ENCODE assay signal across 20 cellular contexts in the genomic region with DNA sequence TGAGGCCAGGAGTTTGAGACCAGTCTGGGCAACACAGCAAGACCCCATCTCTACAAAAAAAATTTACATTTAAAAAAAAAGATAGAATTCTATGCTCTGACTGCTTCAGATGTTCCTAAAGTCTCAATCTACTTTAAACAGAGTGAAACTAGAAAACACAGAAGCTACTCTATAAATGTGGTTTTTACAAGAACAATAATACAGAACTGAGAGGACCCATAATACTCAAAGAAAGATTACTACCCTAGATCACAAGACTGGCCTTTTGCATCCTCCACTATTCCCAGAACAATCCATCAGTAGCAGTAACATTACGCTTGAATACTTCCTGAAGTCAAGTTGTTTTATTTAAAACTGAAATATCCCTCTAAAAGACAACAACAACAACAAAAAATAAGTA.
DNase-seq lines count a peak whose midpoint lies in the region; ATAC-seq and FAIRE-seq lines count a peak whose summit lies in the region.
"Had no signal": no experiment of that assay in that cellular context is flagged by ENCODE, and none has a peak within 500 bp of the region (broad histone marks: within the 10 kb centered on the region; RNA-seq: fewer than 3 reads in every experiment).

No MANE protein-coding gene starts in this region.

- H3K27ac Mint-ChIP-seq in stimulated activated memory B cell treated with anti-CD40 and anti-IgM and Interleukin-4, amounts not matched to agents 10 μg/mL and 1 μg/mL and 100 μg/mL, for 72 hours: peak overlapping the region; percentile 45
- H3K27ac Mint-ChIP-seq: activated CD4-positive, alpha-beta T cell treated with anti-CD3 and anti-CD28 coated beads for 36 hours; activated naive CD8-positive, alpha-beta T cell treated with anti-CD3 and anti-CD28 coated beads for 36 hours had no signal

- no peak overlapping the region for H3K4me3 Mint-ChIP-seq in stimulated activated memory B cell treated with anti-CD40 and anti-IgM and Interleukin-4, amounts not matched to agents 10 μg/mL and 1 μg/mL and 100 μg/mL, for 72 hours
- H3K4me3 Mint-ChIP-seq: activated CD4-positive, alpha-beta T cell treated with anti-CD3 and anti-CD28 coated beads for 36 hours; activated naive CD8-positive, alpha-beta T cell treated with anti-CD3 and anti-CD28 coated beads for 36 hours; naive B cell had no signal

- DNase-seq in GM19239 (ENCODE audit: insufficient read length, low spot score): no peak
- DNase-seq in ureter (ENCODE audit: low spot score): no peak
- no peak for DNase-seq in cortex of kidney (lab: John Stamatoyannopoulos, UW)
- DNase-seq: activated CD4-positive, alpha-beta T cell treated with anti-CD3 and anti-CD28 coated beads for 36 hours; activated naive CD8-positive, alpha-beta T cell treated with anti-CD3 and anti-CD28 coated beads for 36 hours; AML-193; mesenchymal stem cell; naive B cell; NCI-H1417; NCI-H69; retina; SHP77; stimulated activated CD4-positive, alpha-beta T cell treated with anti-CD3 and anti-CD28 coated beads, Interleukin-4, amount 100 ng/mL, for 1 hour; stomach; trophoblast cell had no signal

- H3K27me3 Mint-ChIP-seq in stimulated activated memory B cell treated with anti-CD40 and anti-IgM and Interleukin-4, amounts not matched to agents 10 μg/mL and 1 μg/mL and 100 μg/mL, for 72 hours: no peaks in the 10 kb centered on the region
- H3K27me3 Mint-ChIP-seq: activated CD4-positive, alpha-beta T cell treated with anti-CD3 and anti-CD28 coated beads for 36 hours; activated naive CD8-positive, alpha-beta T cell treated with anti-CD3 and anti-CD28 coated beads for 36 hours; naive B cell had no signal

- H3K36me3 Mint-ChIP-seq in stimulated activated memory B cell treated with anti-CD40 and anti-IgM and Interleukin-4, amounts not matched to agents 10 μg/mL and 1 μg/mL and 100 μg/mL, for 72 hours: peaks cover 30% of the 10 kb centered on the region

- H3K4me1 Mint-ChIP-seq in stimulated activated memory B cell treated with anti-CD40 and anti-IgM and Interleukin-4, amounts not matched to agents 10 μg/mL and 1 μg/mL and 100 μg/mL, for 72 hours: peaks cover 44% of the 10 kb centered on the region

- peak; percentile 35 for FAIRE-seq in GM19239 (lab: Jason Lieb, UNC)

- peak; percentile 59 for ATAC-seq in GM21717 (IDR thresholded peaks at IDR 0.05; ENCODE audit: unreplicated experiment)
- peak; percentile 72 for ATAC-seq in HG03095 (IDR thresholded peaks at IDR 0.05; ENCODE audit: unreplicated experiment)
- peak; percentile 81 for ATAC-seq in stimulated activated memory B cell treated with anti-CD40 and anti-IgM and Interleukin-4, amounts not matched to agents 10 μg/mL and 1 μg/mL and 100 μg/mL, for 72 hours
- no peak for ATAC-seq in GM21786 (IDR thresholded peaks at IDR 0.05; ENCODE audit: unreplicated experiment)
- ATAC-seq: activated CD4-positive, alpha-beta T cell treated with anti-CD3 and anti-CD28 coated beads for 36 hours; HCT116 had no signal

- H3K9me3 Mint-ChIP-seq in stimulated activated memory B cell treated with anti-CD40 and anti-IgM and Interleukin-4, amounts not matched to agents 10 μg/mL and 1 μg/mL and 100 μg/mL, for 72 hours: no peaks in the 10 kb centered on the region
- H3K9me3 Mint-ChIP-seq: activated naive CD8-positive, alpha-beta T cell treated with anti-CD3 and anti-CD28 coated beads for 36 hours had no signal
